ENCODE assay signal across 17 cellular contexts in the genomic region with DNA sequence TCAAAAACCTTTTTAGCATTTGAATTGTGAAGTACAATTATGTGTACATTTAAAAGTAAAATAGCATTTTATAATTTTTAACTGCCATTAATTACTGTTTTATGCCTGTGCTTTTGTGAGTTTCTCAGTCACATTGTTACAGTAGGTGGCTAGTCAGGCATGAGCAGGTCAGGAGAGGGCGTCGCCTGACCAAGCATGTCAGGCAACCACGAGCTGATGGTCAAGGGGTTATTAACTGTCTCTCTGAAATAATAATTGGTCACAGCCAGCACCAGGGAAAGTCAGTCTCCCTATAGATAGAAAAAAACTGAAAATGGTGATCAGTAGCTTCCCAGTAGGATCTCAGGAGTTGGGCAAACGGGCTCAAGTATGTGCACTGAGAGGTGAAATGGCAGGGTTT.
"Had no signal": no experiment of that assay in that cellular context is flagged by ENCODE, and none has a peak within 500 bp of the region (broad histone marks: within the 10 kb centered on the region; RNA-seq: fewer than 3 reads in every experiment).

No MANE protein-coding gene starts in this region.

- H3K9me3 ChIP-seq: breast epithelium, left lung, sigmoid colon, spleen, thoracic aorta had no signal

- H3K36me3 ChIP-seq: breast epithelium, left lung, sigmoid colon, spleen, thoracic aorta had no signal

- H3K27me3 ChIP-seq: breast epithelium, left lung, sigmoid colon, spleen had no signal

- H3K4me3 ChIP-seq: breast epithelium, coronary artery, left lung, sigmoid colon, spleen, thoracic aorta had no signal

- ATAC-seq: activated CD4-positive, alpha-beta T cell treated with anti-CD3 and anti-CD28 coated beads for 36 hours; left lung; stimulated activated memory B cell treated with anti-CD40 and anti-IgM and Interleukin-4, amounts not matched to agents 10 μg/mL and 1 μg/mL and 100 μg/mL, for 72 hours had no signal

- DNase-seq: activated CD4-positive, alpha-beta T cell treated with anti-CD3 and anti-CD28 coated beads for 36 hours; activated CD4-positive, alpha-beta T cell treated with anti-CD3 and anti-CD28 coated beads, Interleukin-2, amount 50 U/mL, for 48 hours; activated gamma-delta T cell; foreskin melanocyte; hypothalamus; islet precursor cell; left lung; nucleus accumbens; sigmoid colon; spleen; stimulated activated CD4-positive, alpha-beta T cell treated with anti-CD3 and anti-CD28 coated beads, Interleukin-4, amount 100 ng/mL, for 4 hours had no signal

- H3K27ac ChIP-seq: breast epithelium, coronary artery, left lung, sigmoid colon, spleen, thoracic aorta had no signal

- FAIRE-seq: astrocyte, TTC549 had no signal

- H3K4me1 ChIP-seq: breast epithelium, left lung, sigmoid colon, spleen had no signal
